ENCODE assay signal across 10 cellular contexts in genomic region chr4:4673070-4673469, GRCh38.
DNase-seq lines count a peak whose midpoint lies in the region; ATAC-seq and TF ChIP-seq lines count a peak whose summit lies in the region.
"Had no signal": no experiment of that assay in that cellular context is flagged by ENCODE, and none has a peak within 500 bp of the region (broad histone marks: within the 10 kb centered on the region; RNA-seq: fewer than 3 reads in every experiment).

No MANE protein-coding gene starts in this region.

- no peak overlapping the region; the same call in 1 of the 2 replicates for H3K4me3 Mint-ChIP-seq in WTC11
- no peak overlapping the region for H3K4me3 Mint-ChIP-seq in HFFc6
- no peak overlapping the region for H3K4me3 Mint-ChIP-seq in activated T-helper 17 cell treated with anti-CD3 and anti-CD28 coated beads, Interleukin-2, amount 50 U/mL, for 72 hours

- peak; percentile 98 for DNase-seq in ELF-1 (ENCODE audit: low read depth, low spot score)
- DNase-seq in LHCN-M2 (ENCODE audit: low read depth): peak; percentile 27
- peak; percentile 100 for DNase-seq in WTC11 (ENCODE audit: low spot score)
- DNase-seq in lung microvascular endothelial cell (ENCODE audit: low read depth in 2 of 2): peak; percentile 33 to 35
- no peak for DNase-seq in HFFc6
- no peak for DNase-seq in NCI-H774 (lab: John Stamatoyannopoulos, UW)
- DNase-seq: T-helper 2 cell had no signal

- no peaks in the 10 kb centered on the region; the same call in 1 of the 2 replicates for H3K27me3 Mint-ChIP-seq in WTC11 (ENCODE audit: low read depth)
- H3K27me3 Mint-ChIP-seq in HFFc6 (ENCODE audit: insufficient read depth): peaks cover 2% of the 10 kb centered on the region
- H3K27me3 Mint-ChIP-seq in activated T-helper 17 cell treated with anti-CD3 and anti-CD28 coated beads, Interleukin-2, amount 50 U/mL, for 72 hours: no peaks in the 10 kb centered on the region

- no peak for TF ChIP-seq CTCF in WTC11 (IDR thresholded peaks at IDR 0.05)
- no peak for TF ChIP-seq CTCF in HFFc6 (IDR thresholded peaks at IDR 0.05)

- POLR2A ChIA-PET in WTC11 (lab: Charles Lee): no interaction called here

- no peaks in the 10 kb centered on the region for H3K9me3 Mint-ChIP-seq in WTC11
- no peaks in the 10 kb centered on the region for H3K9me3 Mint-ChIP-seq in HFFc6
- no peaks in the 10 kb centered on the region for H3K9me3 Mint-ChIP-seq in activated T-helper 17 cell treated with anti-CD3 and anti-CD28 coated beads, Interleukin-2, amount 50 U/mL, for 72 hours
- H3K9me3 Mint-ChIP-seq: activated naive CD4-positive, alpha-beta T cell treated with anti-CD3 and anti-CD28 coated beads, Interleukin-2, amount 50 U/mL, for 72 hours had no signal

- H3K27ac Mint-ChIP-seq in WTC11 (no peak overlapping the region), HFFc6 (no peak overlapping the region)
- H3K27ac Mint-ChIP-seq in activated T-helper 17 cell treated with anti-CD3 and anti-CD28 coated beads, Interleukin-2, amount 50 U/mL, for 72 hours: no peak overlapping the region
- H3K27ac Mint-ChIP-seq: activated naive CD4-positive, alpha-beta T cell treated with anti-CD3 and anti-CD28 coated beads, Interleukin-2, amount 50 U/mL, for 72 hours had no signal

- ATAC-seq in WTC11: peak; percentile 98
- ATAC-seq in activated T-helper 17 cell treated with anti-CD3 and anti-CD28 coated beads, Interleukin-2, amount 50 U/mL, for 72 hours (replicated peaks): no peak
- no peak for ATAC-seq in GM19351 (IDR thresholded peaks at IDR 0.05; ENCODE audit: unreplicated experiment)
- ATAC-seq: activated naive CD4-positive, alpha-beta T cell treated with anti-CD3 and anti-CD28 coated beads, Interleukin-2, amount 50 U/mL, for 72 hours had no signal

- H3K36me3 Mint-ChIP-seq in WTC11 (no peaks in the 10 kb centered on the region), HFFc6 (ENCODE audit: low read depth) (no peaks in the 10 kb centered on the region)
- no peaks in the 10 kb centered on the region for H3K36me3 Mint-ChIP-seq in activated T-helper 17 cell treated with anti-CD3 and anti-CD28 coated beads, Interleukin-2, amount 50 U/mL, for 72 hours (ENCODE audit: low read depth)

- H3K4me1 Mint-ChIP-seq in WTC11 (peaks cover 57% of the 10 kb centered on the region), HFFc6 (ENCODE audit: low read depth) (peaks cover 52% of the 10 kb centered on the region)
- no peaks in the 10 kb centered on the region for H3K4me1 Mint-ChIP-seq in activated T-helper 17 cell treated with anti-CD3 and anti-CD28 coated beads, Interleukin-2, amount 50 U/mL, for 72 hours

- CTCF ChIA-PET in WTC11 (lab: Charles Lee): interaction anchor here (1.0 kb wide), 2 partner anchors 88 to 194 kb away, joined by 3 to 5 read pairs; no protein-coding TSS in a partner anchor

TF ChIP-seq in WTC11, 78 proteins besides CTCF, POLR2A, EP300 and RAD21:
- peak; percentile 65 for TF ChIP-seq SP1 (CRISPR knock-in tag; conservative IDR thresholded peaks at IDR 0.05)
- no peak for TF ChIP-seq ZNF416 (CRISPR knock-in tag; IDR thresholded peaks at IDR 0.05)
TF ChIP-seq in WTC11: peak in this region for 1.

Comparison
In these comparisons a context has a peak if more than half of its experiments do, and no peak if none do; other contexts are left out.
1. DNase-seq: peak in ELF-1 (single experiment), LHCN-M2 (single experiment), WTC11 (single experiment) and lung microvascular endothelial cell (2 of 2); none in HFFc6 (single experiment) and NCI-H774 (single experiment).